ENCODE assay signal across 8 cellular contexts in genomic region chr5:174419523-174420132, GRCh38.
DNase-seq lines count a peak whose midpoint lies in the region; ATAC-seq and TF ChIP-seq lines count a peak whose summit lies in the region.

No MANE protein-coding gene starts in this region.

- WGBS in lung, 2 donors: 15 to 16% methylated on average over 18 of the region's 18 CpGs

- CTCF ChIA-PET in AG04449 (lab: Yijun Ruan, JAX): interaction anchor here (0.6 to 5.1 kb wide), 56 partner anchors 10 to 804 kb away, joined by 3 to 133 read pairs (median 4); partner anchors contain the start of genes BOD1 and MSX2

- peak; percentile 68 for DNase-seq in AG04449 (ENCODE audit: low read depth, low spot score)
- peak; percentile 87 for DNase-seq in NCI-H82 (lab: John Stamatoyannopoulos, UW)
- peak; percentile 88 for DNase-seq in activated CD8-positive, alpha-beta memory T cell treated with anti-CD3 and anti-CD28 coated beads for 24 hours
- peak; percentile 30 to 58 (median 51) for DNase-seq in effector memory CD4-positive, alpha-beta T cell
- peak; percentile 87 for DNase-seq in lung (ENCODE audit: low spot score)
- DNase-seq in stimulated activated CD8-positive, alpha-beta memory T cell treated with anti-CD3 and anti-CD28 coated beads, Interleukin-12 subunit alpha, Interleukin-12 subunit beta, amount 100 ng/mL, for 4 hours (ENCODE audit: low read depth): peak; percentile 24

- POLR2A ChIA-PET in AG04449 (lab: Yijun Ruan, JAX): no interaction called here

- ATAC-seq in GM18868 (IDR thresholded peaks at IDR 0.05; ENCODE audit: unreplicated experiment) (peak; percentile 80), HG03439 (IDR thresholded peaks at IDR 0.05; ENCODE audit: unreplicated experiment) (peak; percentile 61), lung (ENCODE audit: insufficient read depth, low FRiP score) (peak; percentile 85)

- peak; percentile 95 for TF ChIP-seq CTCF in AG04449 (IDR thresholded peaks at IDR 0.05; ENCODE audit: insufficient read depth, low read length, missing control alignments)
- peak; percentile 60 for TF ChIP-seq CTCF in lung (IDR thresholded peaks at IDR 0.05; ENCODE audit: control extremely low read depth, extremely low read depth)

- no peaks in the 10 kb centered on the region for H3K4me1 ChIP-seq in effector memory CD4-positive, alpha-beta T cell (ENCODE audit: control insufficient read depth, insufficient read depth, low read length, poor library complexity, severe bottlenecking)
- no peaks in the 10 kb centered on the region for H3K4me1 ChIP-seq in lung (ENCODE audit: control insufficient read depth in 2 of 2, insufficient read depth in 2 of 2, low read length in 2 of 2)

- H3K36me3 ChIP-seq in effector memory CD4-positive, alpha-beta T cell (ENCODE audit: control insufficient read depth, insufficient read depth, low read length): no peaks in the 10 kb centered on the region
- H3K36me3 ChIP-seq in lung (ENCODE audit: control insufficient read depth in 2 of 2, insufficient read depth in 2 of 2, low read length in 2 of 2): no peaks in the 10 kb centered on the region

- H3K9me3 ChIP-seq in effector memory CD4-positive, alpha-beta T cell (ENCODE audit: control insufficient read depth, low read length): no peaks in the 10 kb centered on the region
- H3K9me3 ChIP-seq in lung (ENCODE audit: control insufficient read depth in 2 of 2, insufficient read depth in 1 of 2, low read length in 1 of 2): peaks cover 0 to 4% of the 10 kb centered on the region in 2 donors

- H3K4me3 ChIP-seq in AG04449 (ENCODE audit: low read depth, low read length) (peak overlapping the region; percentile 47), lung (no peak overlapping the region)
- H3K4me3 ChIP-seq in effector memory CD4-positive, alpha-beta T cell (ENCODE audit: insufficient read depth, low read depth, low read length, poor library complexity, severe bottlenecking): peak overlapping the region; percentile 26

- H3K27ac ChIP-seq in effector memory CD4-positive, alpha-beta T cell (ENCODE audit: insufficient read depth, low read length, poor library complexity, severe bottlenecking): no peak overlapping the region
- no peak overlapping the region for H3K27ac ChIP-seq in lung (ENCODE audit: low read depth in 1 of 2, low read length in 1 of 2)

- H3K27me3 ChIP-seq in effector memory CD4-positive, alpha-beta T cell (replicated peaks; ENCODE audit: control insufficient read depth, insufficient read depth, low read length, poor library complexity, severe bottlenecking): no peaks in the 10 kb centered on the region
- no peaks in the 10 kb centered on the region for H3K27me3 ChIP-seq in lung (ENCODE audit: control insufficient read depth, insufficient read depth)

Comparison
In these comparisons a context has a peak if more than half of its experiments do, and no peak if none do; other contexts are left out.
1. DNase-seq: peak in every context shown above with its lines; median percentile 88 in activated CD8-positive, alpha-beta memory T cell treated with anti-CD3 and anti-CD28 coated beads for 24 hours; 87 in NCI-H82; 87 in lung; 68 in AG04449; 51 in effector memory CD4-positive, alpha-beta T cell; 24 in stimulated activated CD8-positive, alpha-beta memory T cell treated with anti-CD3 and anti-CD28 coated beads, Interleukin-12 subunit alpha, Interleukin-12 subunit beta, amount 100 ng/mL, for 4 hours.